In genomic region chr6:158817298-158818007, GRCh38 we compare ENCODE assay signal across 8 cellular contexts. TPM values are rescaled to one million over a fixed set of nuclear protein-coding genes. Genes with fewer than 3 reads are reported as not detected.
DNase-seq lines count a peak whose midpoint lies in the region; ATAC-seq and TF ChIP-seq lines count a peak whose summit lies in the region.

No MANE protein-coding gene starts in this region.

- TF ChIP-seq CTCF in 22Rv1 (IDR thresholded peaks at IDR 0.05) = no peak
- TF ChIP-seq CTCF in HCT116 (IDR thresholded peaks at IDR 0.05 in 2 of 3, conservative IDR thresholded peaks at IDR 0.05 in 1 of 3; ENCODE audit: borderline replicate concordance in 1 of 3, insufficient read depth in 1 of 3, low read depth in 2 of 3, low read length in 2 of 3) = no peak
- TF ChIP-seq CTCF in choroid plexus epithelial cell (conservative IDR thresholded peaks at IDR 0.05; ENCODE audit: low read depth, low read length) = no peak
- no peak for TF ChIP-seq CTCF in left lung (IDR thresholded peaks at IDR 0.05)

- ATAC-seq in HCT116 (no peak), left lung (peak; percentile 42), HG03039 (IDR thresholded peaks at IDR 0.05; ENCODE audit: unreplicated experiment) (no peak)

- peaks cover 49% of the 10 kb centered on the region for H4K20me1 ChIP-seq in HCT116 (ENCODE audit: insufficient read depth)

- no peak for TF ChIP-seq POLR2A in HCT116 (IDR thresholded peaks at IDR 0.05; ENCODE audit: borderline replicate concordance, extremely low read depth, insufficient read depth, insufficient read length)

- in situ Hi-C loops in SK-MEL-5 (cut with HindIII; ENCODE audit: low pct_unique_long_range_greater_than_20kb, low sequenced_read_pairs) = no loop called here

- H3K9me2 ChIP-seq in HCT116 (ENCODE audit: insufficient read depth) = no peaks in the 10 kb centered on the region

- no peak overlapping the region for H2AFZ ChIP-seq in HCT116 (ENCODE audit: low read depth, low read length, poor library complexity, severe bottlenecking)

- H3K4me2 ChIP-seq in HCT116 (ENCODE audit: low read length) = peak overlapping the region; percentile 86

- POLR2A ChIA-PET in HCT116 (lab: Charles Lee) = interaction anchor here (0.7 to 2.2 kb wide), 2 partner anchors 49 to 53 kb away, joined by 4 to 15 read pairs; no protein-coding TSS in a partner anchor

- no peak for DNase-seq in HCT116 (ENCODE audit: low read depth, low spot score)
- DNase-seq in SK-MEL-5 (ENCODE audit: low read depth, low spot score) = peak; percentile 9
- DNase-seq in choroid plexus epithelial cell (ENCODE audit: low read depth) = peak; percentile 31
- peak in 1 of 2 donors; percentile 60 for DNase-seq in left lung
- DNase-seq in substantia nigra (lab: John Stamatoyannopoulos, UW) = peak in 8 of 49 donors; percentile 7 to 27 (median 12)
- no peak for DNase-seq in UCSD-AML1 (lab: John Stamatoyannopoulos, UW; ENCODE audit: unreplicated experiment)

- H3K36me3 ChIP-seq in HCT116 (ENCODE audit: control insufficient read depth in 1 of 2, insufficient read depth in 2 of 2, low read length in 2 of 2) (peaks cover 28 to 51% of the 10 kb centered on the region in 2 experiments), left lung (peaks cover 0 to 13% of the 10 kb centered on the region in 2 donors)

- TSS peak; percentile 58 for BruUV-seq in HCT116 (replicated peaks; lab: Mats Ljungman, UMichigan)

- RAD21 ChIA-PET in HCT116 (lab: Charles Lee; ENCODE audit: low non-redundant PET in 1 of 2, low total read pairs in 2 of 2, uncharacterized antibody in 2 of 2, unreplicated experiment in 2 of 2) = no interaction called here

- H3K4me1 ChIP-seq in HCT116 (ENCODE audit: control insufficient read depth in 1 of 2, insufficient read depth in 2 of 2, low read length in 2 of 2) (peaks cover 47 to 55% of the 10 kb centered on the region in 2 experiments), left lung (peaks cover 20 to 49% of the 10 kb centered on the region in 2 donors)

- H3K9ac ChIP-seq in HCT116 (ENCODE audit: low read length) = peak overlapping the region; percentile 78

- intact Hi-C loops in HCT116 (cut with micrococcal nuclease) (loop anchor here (1.0 to 2.0 kb wide), 3 partner anchors 32 to 155 kb away; no protein-coding TSS in a partner anchor), left lung (cut with DNase I) (no loop called here)

- no peaks in the 10 kb centered on the region for H3K9me3 ChIP-seq in HCT116 (ENCODE audit: control insufficient read depth in 1 of 2, insufficient read depth in 1 of 2, low read depth in 1 of 2, low read length in 2 of 2)
- H3K9me3 ChIP-seq in left lung = no peaks in the 10 kb centered on the region

- H3K27ac ChIP-seq in 22Rv1 = peak overlapping the region; percentile 84
- peak overlapping the region; percentile 92 for H3K27ac ChIP-seq in HCT116 (ENCODE audit: low read depth, low read length)
- H3K27ac ChIP-seq in left lung = peak overlapping the region; percentile 92 to 98
- H3K27ac ChIP-seq in substantia nigra (ENCODE audit: low read depth, low read length, poor library complexity, severe bottlenecking) = peak overlapping the region; percentile 35

- H3K79me2 ChIP-seq in HCT116 (ENCODE audit: insufficient read depth, low read length) = peaks cover 61% of the 10 kb centered on the region

- CTCF ChIA-PET in HCT116 (lab: Charles Lee) = no interaction called here

- H3K4me3 ChIP-seq in HCT116 (replicated peaks in 1 of 2; ENCODE audit: low read depth in 1 of 2, low read length in 2 of 2) (peak overlapping the region; percentile 77 to 81), choroid plexus epithelial cell (ENCODE audit: low read depth, low read length) (peak overlapping the region; percentile 74), left lung (peak overlapping the region; percentile 80 to 86)

- no peak for TF ChIP-seq RAD21 in HCT116 (IDR thresholded peaks at IDR 0.05; ENCODE audit: low read depth)

- H3K27me3 ChIP-seq in HCT116 (ENCODE audit: insufficient read depth, low read length) (no peaks in the 10 kb centered on the region), left lung (no peaks in the 10 kb centered on the region)

TF ChIP-seq in HCT116, 20 proteins besides CTCF, POLR2A, EP300 and RAD21:
- TF ChIP-seq POLR2AphosphoS5 (IDR thresholded peaks at IDR 0.05; ENCODE audit: low read depth, low read length) = peak; percentile 56; the same call in 1 of the 2 replicates
- TF ChIP-seq EZH2 (IDR thresholded peaks at IDR 0.05) = no peak
- no peak for TF ChIP-seq TCF7L2 (IDR thresholded peaks at IDR 0.05; ENCODE audit: borderline replicate concordance, extremely low read depth, insufficient read depth, insufficient read length)
- TF ChIP-seq EGR1 (IDR thresholded peaks at IDR 0.05; ENCODE audit: low read depth) = no peak

RNA-seq across cellular contexts. Expression of gene EZR, which starts 1.7 kb away (rescaled TPM):
- total RNA-seq in HCT116 (2021; ENCODE audit: unreplicated experiment) (1,402 TPM), left lung (100 to 1,000 TPM; 315 to 328 TPM)
- 1,219 and 1,280 TPM in 2 replicates for polyA plus RNA-seq in HCT116 (2012)
- total RNA-seq in SK-MEL-5 (2014; rRNA removed; shearing (Covaris generic)) = 59.8 and 69.4 TPM in 2 replicates
- 60.2 and 65.5 TPM in 2 replicates for polyA plus RNA-seq in SK-MEL-5 (2015; cell fraction: cytosol; rRNA removed)
- polyA plus RNA-seq in SK-MEL-5 (2015; cell fraction: nucleus; rRNA removed) = 22.4 and 31.8 TPM in 2 replicates

Comparison
In these comparisons a context has a peak if more than half of its experiments do, and no peak if none do; other contexts are left out.
1. H3K27ac ChIP-seq: peak in every context shown above with its lines; median percentile 95 in left lung; 92 in HCT116; 84 in 22Rv1; 35 in substantia nigra.
2. DNase-seq: peak in SK-MEL-5 (single experiment) and choroid plexus epithelial cell (single experiment); none in HCT116 (single experiment) and UCSD-AML1 (single experiment).
3. Peak in every context shown above with its lines, with median percentiles within 50 percentile points of each other: H3K4me3 ChIP-seq.